8 cellular contexts compared by ENCODE assay signal in the genomic region with DNA sequence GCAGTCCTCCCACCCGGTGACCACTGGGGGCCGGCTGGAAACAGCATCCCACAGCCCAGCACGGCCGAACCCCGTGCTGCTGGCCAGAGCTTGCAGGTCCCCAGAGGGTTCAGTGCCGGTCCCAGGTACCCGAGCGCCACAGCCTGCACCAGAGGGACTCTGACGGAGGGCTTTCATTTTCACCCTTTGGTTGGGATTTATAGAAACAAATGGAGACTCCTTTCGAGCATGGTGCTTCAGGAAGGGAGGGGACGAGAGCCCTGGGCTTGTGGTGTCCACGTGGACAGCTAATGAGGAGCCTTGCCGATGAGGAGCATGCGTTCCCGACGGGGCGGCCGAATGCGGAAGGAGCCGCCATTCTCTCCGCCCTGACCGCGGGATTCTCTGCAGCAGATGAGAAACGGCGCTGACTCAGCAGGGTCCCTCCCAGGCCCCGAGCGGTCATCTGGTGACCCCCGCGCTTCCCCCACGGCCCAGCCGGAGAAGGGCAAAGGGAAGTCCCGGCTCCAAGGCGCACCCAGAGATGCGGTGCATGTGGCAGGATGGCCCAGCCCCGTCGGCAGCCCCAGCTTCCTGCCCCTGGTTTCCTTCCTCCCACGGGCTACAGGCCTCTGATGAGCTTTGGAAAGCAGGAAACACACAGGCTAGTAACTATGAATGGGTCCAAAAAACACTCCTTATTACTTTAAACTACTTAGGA. TPM values are rescaled to one million over a fixed set of nuclear protein-coding genes. Genes with fewer than 3 reads are reported as not detected.
DNase-seq lines count a peak whose midpoint lies in the region; TF ChIP-seq lines count a peak whose summit lies in the region.

No MANE protein-coding gene starts in this region.

- peaks cover 18% of the 10 kb centered on the region for H3K79me2 ChIP-seq in fibroblast of lung (ENCODE audit: control insufficient read depth, insufficient read depth, low read length)

- H3K9me3 ChIP-seq in fibroblast of lung (ENCODE audit: control insufficient read depth, insufficient read depth, low read depth, low read length) (no peaks in the 10 kb centered on the region), vagina (no peaks in the 10 kb centered on the region), prostate gland (no peaks in the 10 kb centered on the region)

- H3K4me2 ChIP-seq in fibroblast of lung (ENCODE audit: extremely low read depth, insufficient read depth, low read length) = no peak overlapping the region

- WGBS in prostate gland = 77% methylated on average over 36 of the region's 37 CpGs

- H3K9ac ChIP-seq in fibroblast of lung (ENCODE audit: insufficient read depth, low read length) = peak overlapping the region; percentile 61

- peak; percentile 45 for DNase-seq in Jurkat, Clone E6-1 (ENCODE audit: low read depth, low spot score)
- peak; percentile 81 for DNase-seq in activated CD8-positive, alpha-beta memory T cell treated with anti-CD3 and anti-CD28 coated beads, Interleukin-2, amount 50 U/mL, for 48 hours
- DNase-seq in fibroblast of lung (ENCODE audit: low read depth in 2 of 2) (peak; percentile 21 to 34), pons (ENCODE audit: low spot score) (peak; percentile 63), vagina (ENCODE audit: extremely low spot score in 2 of 2) (no peak), prostate gland (ENCODE audit: low spot score) (no peak), D341Med (ENCODE audit: low spot score) (no peak), NCI-H226 (no peak)

- peaks cover 11% of the 10 kb centered on the region for H3K36me3 ChIP-seq in fibroblast of lung (ENCODE audit: control insufficient read depth, insufficient read depth, low read length)
- H3K36me3 ChIP-seq in vagina = peaks cover 0 to 36% of the 10 kb centered on the region in 2 donors
- no peaks in the 10 kb centered on the region for H3K36me3 ChIP-seq in prostate gland

- H3K4me3 ChIP-seq in Jurkat, Clone E6-1 (ENCODE audit: low read length) = peak overlapping the region; percentile 5
- H3K4me3 ChIP-seq in fibroblast of lung (replicated peaks in 1 of 4; ENCODE audit: control extremely low read depth in 1 of 4, insufficient read depth in 1 of 4, low read depth in 3 of 4, low read length in 4 of 4) = no peak overlapping the region
- peak overlapping the region; percentile 23 to 36 for H3K4me3 ChIP-seq in vagina
- H3K4me3 ChIP-seq in prostate gland = no peak overlapping the region

- H3K4me1 ChIP-seq in fibroblast of lung (ENCODE audit: control insufficient read depth, extremely low read depth, insufficient read depth, low read length) (no peaks in the 10 kb centered on the region), vagina (peaks cover 28% of the 10 kb centered on the region), prostate gland (replicated peaks) (no peaks in the 10 kb centered on the region)

- H2AFZ ChIP-seq in fibroblast of lung (ENCODE audit: low read length) = no peak overlapping the region

- TF ChIP-seq CTCF in fibroblast of lung (conservative IDR thresholded peaks at IDR 0.05 in 1 of 2, IDR thresholded peaks at IDR 0.05 in 1 of 2; ENCODE audit: low read depth in 1 of 2, low read length in 2 of 2) = no peak
- TF ChIP-seq CTCF in vagina (IDR thresholded peaks at IDR 0.05) = no peak
- no peak for TF ChIP-seq CTCF in prostate gland (IDR thresholded peaks at IDR 0.05)

- no peak for TF ChIP-seq POLR2A in vagina (IDR thresholded peaks at IDR 0.05)
- no peak for TF ChIP-seq POLR2A in prostate gland (IDR thresholded peaks at IDR 0.05)

- H4K20me1 ChIP-seq in fibroblast of lung (ENCODE audit: control insufficient read depth, extremely low read depth, insufficient read depth, low read length) = no peaks in the 10 kb centered on the region

- H3K27ac ChIP-seq in fibroblast of lung (ENCODE audit: insufficient read depth, low read length) (peak overlapping the region; percentile 59), vagina (peak overlapping the region; percentile 59), prostate gland (peak overlapping the region in 1 of 2 donors; percentile 5)

- intact Hi-C loops in vagina (cut with DNase I) = no loop called here
- intact Hi-C loops in prostate gland (cut with DNase I) = no loop called here

- H3K27me3 ChIP-seq in fibroblast of lung (ENCODE audit: control insufficient read depth, insufficient read depth, low read length) (no peaks in the 10 kb centered on the region), vagina (no peaks in the 10 kb centered on the region), prostate gland (replicated peaks; ENCODE audit: insufficient read depth) (no peaks in the 10 kb centered on the region)

RNA-seq across cellular contexts. Expression of gene SLC38A10, which starts 9.8 kb away (rescaled TPM):
- 33.4 TPM for polyA plus RNA-seq in Jurkat, Clone E6-1 (2012; ENCODE audit: insufficient read depth, insufficient read length)
- total RNA-seq in fibroblast of lung = 53.2 and 60.4 TPM in 2 replicates
- polyA plus RNA-seq in fibroblast of lung = 17.8 and 23.6 TPM in 2 replicates
- polyA plus RNA-seq in fibroblast of lung (2012) = 34.2 and 48.6 TPM in 2 replicates
- polyA minus RNA-seq in fibroblast of lung (ENCODE audit: low replicate concordance) = 45.3 and 99.0 TPM in 2 replicates
- 67.5 TPM for total RNA-seq in vagina
- 100 to 1,000 TPM; 104 to 167 TPM for total RNA-seq in prostate gland

RNA-seq across cellular contexts. Expression of gene NDUFAF8, which starts 46.2 kb away (rescaled TPM):
- polyA plus RNA-seq in Jurkat, Clone E6-1 (2012; ENCODE audit: insufficient read depth, insufficient read length) = 142 TPM
- 30.6 and 41.9 TPM in 2 replicates for total RNA-seq in fibroblast of lung
- 102 and 111 TPM in 2 replicates for polyA plus RNA-seq in fibroblast of lung
- 146 and 231 TPM in 2 replicates for polyA plus RNA-seq in fibroblast of lung (2012)
- polyA minus RNA-seq in fibroblast of lung (ENCODE audit: low replicate concordance) = 0.85 TPM in 1 of 2 replicates, not detected in the other
- total RNA-seq in vagina = 52.5 TPM
- total RNA-seq in prostate gland = 10 to 100 TPM; 27.4 to 43.1 TPM

RNA-seq across cellular contexts. Expression of gene TEPSIN, which starts 46.5 kb away (rescaled TPM):
- 20.3 TPM for polyA plus RNA-seq in Jurkat, Clone E6-1 (2012; ENCODE audit: insufficient read depth, insufficient read length)
- total RNA-seq in fibroblast of lung (11.2 and 11.3 TPM in 2 replicates), vagina (35.4 TPM), prostate gland (10 to 100 TPM; 35.6 to 81.5 TPM)
- polyA plus RNA-seq in fibroblast of lung = 5.6 and 6.8 TPM in 2 replicates
- polyA plus RNA-seq in fibroblast of lung (2012) = 7.2 and 10.4 TPM in 2 replicates
- 4.0 and 15.4 TPM in 2 replicates for polyA minus RNA-seq in fibroblast of lung (ENCODE audit: low replicate concordance)

Comparison
In these comparisons a context has a peak if more than half of its experiments do, and no peak if none do; other contexts are left out.
1. DNase-seq: peak in Jurkat, Clone E6-1 (single experiment), activated CD8-positive, alpha-beta memory T cell treated with anti-CD3 and anti-CD28 coated beads, Interleukin-2, amount 50 U/mL, for 48 hours (single experiment), fibroblast of lung (2 of 2) and pons (single experiment); none in vagina (0 of 2), prostate gland (single experiment), D341Med (single experiment) and NCI-H226 (single experiment).
2. H3K4me3 ChIP-seq: peak in Jurkat, Clone E6-1 (single experiment) and vagina (2 of 2); none in fibroblast of lung (0 of 4) and prostate gland (0 of 2).